1 cellular context compared by ENCODE assay signal in genomic region chr19:35167251-35168119, GRCh38.
TF ChIP-seq lines count a peak whose summit lies in the region.

No MANE protein-coding gene starts in this region.

TF ChIP-seq in A549, 52 proteins besides CTCF, POLR2A, EP300 and RAD21 (continued from another document):
- TF ChIP-seq HMGXB4 (CRISPR knock-in tag; IDR thresholded peaks at IDR 0.05; ENCODE audit: borderline replicate concordance) (no peak), SMC3 (IDR thresholded peaks at IDR 0.05) (no peak), CBX8 (IDR thresholded peaks at IDR 0.05) (no peak), BCL3 (IDR thresholded peaks at IDR 0.05) (no peak), FOSL2 (IDR thresholded peaks at IDR 0.05) (no peak), FOSL2 (CRISPR knock-in tag; IDR thresholded peaks at IDR 0.05) (no peak), HES2 (IDR thresholded peaks at IDR 0.05) (no peak), EHF (CRISPR knock-in tag; IDR thresholded peaks at IDR 0.05) (no peak), JUN (IDR thresholded peaks at IDR 0.05) (no peak), HOXA7 (CRISPR knock-in tag; IDR thresholded peaks at IDR 0.05) (no peak), HDAC2 (IDR thresholded peaks at IDR 0.05) (no peak), KDM1A (IDR thresholded peaks at IDR 0.05; ENCODE audit: low read depth) (no peak), ZNF302 (CRISPR knock-in tag; IDR thresholded peaks at IDR 0.05) (no peak), RNF2 (IDR thresholded peaks at IDR 0.05; ENCODE audit: borderline replicate concordance, low read depth) (no peak), BHLHE40 (IDR thresholded peaks at IDR 0.05; ENCODE audit: low read depth, low read length) (no peak), ZC3H11A (IDR thresholded peaks at IDR 0.05) (no peak), ESRRA (IDR thresholded peaks at IDR 0.05; ENCODE audit: borderline replicate concordance, low read length) (no peak)
- TF ChIP-seq, protein P1, sequence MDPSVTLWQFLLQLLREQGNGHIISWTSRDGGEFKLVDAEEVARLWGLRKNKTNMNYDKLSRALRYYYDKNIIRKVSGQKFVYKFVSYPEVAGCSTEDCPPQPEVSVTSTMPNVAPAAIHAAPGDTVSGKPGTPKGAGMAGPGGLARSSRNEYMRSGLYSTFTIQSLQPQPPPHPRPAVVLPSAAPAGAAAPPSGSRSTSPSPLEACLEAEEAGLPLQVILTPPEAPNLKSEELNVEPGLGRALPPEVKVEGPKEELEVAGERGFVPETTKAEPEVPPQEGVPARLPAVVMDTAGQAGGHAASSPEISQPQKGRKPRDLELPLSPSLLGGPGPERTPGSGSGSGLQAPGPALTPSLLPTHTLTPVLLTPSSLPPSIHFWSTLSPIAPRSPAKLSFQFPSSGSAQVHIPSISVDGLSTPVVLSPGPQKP (IDR thresholded peaks at IDR 0.05; ENCODE audit: low read depth, low read length) = no peak
